13 cellular contexts compared by ENCODE assay signal in the genomic region with DNA sequence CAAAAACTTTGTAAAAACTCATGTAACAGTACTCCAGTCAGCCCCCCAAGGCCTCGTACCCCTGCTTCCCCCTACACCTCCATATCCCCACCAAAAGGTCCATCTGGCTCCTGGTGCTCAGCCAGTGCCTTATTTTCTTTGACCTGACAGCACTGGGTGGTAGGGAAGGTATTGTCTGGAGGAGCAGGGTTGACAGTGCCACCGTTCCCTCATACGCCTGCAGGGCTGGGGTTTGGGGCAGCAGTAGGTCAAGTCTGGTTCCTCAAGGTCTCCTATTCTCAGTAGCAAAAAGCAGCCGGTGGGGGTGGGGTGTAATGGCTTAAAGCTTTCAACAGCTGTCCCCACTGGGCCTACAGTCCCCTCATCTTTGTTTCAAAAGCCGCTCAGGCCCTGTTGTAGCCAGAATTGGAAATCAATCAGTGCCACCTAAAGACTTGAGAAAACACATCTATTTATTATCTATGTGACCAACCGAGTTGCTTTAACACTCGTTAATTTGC. TPM values are rescaled to one million over a fixed set of nuclear protein-coding genes. Genes with fewer than 3 reads are reported as not detected.
A peak's percentile ranks its signal among the peaks of the same experiment; 100 is the strongest.
DNase-seq lines count a peak whose midpoint lies in the region; ATAC-seq and TF ChIP-seq lines count a peak whose summit lies in the region.
"Had no signal": no experiment of that assay in that cellular context is flagged by ENCODE, and none has a peak within 500 bp of the region (broad histone marks: within the 10 kb centered on the region; RNA-seq: fewer than 3 reads in every experiment).

No MANE protein-coding gene starts in this region.

- no peaks in the 10 kb centered on the region for H3K27me3 Mint-ChIP-seq in activated CD8-positive, alpha-beta T cell treated with anti-CD3 and anti-CD28 coated beads, Interleukin-2, amount 10 ng/mL, durations not matched to agents 7 days and 5 days (ENCODE audit: low read depth)
- H3K27me3 Mint-ChIP-seq in activated CD8-positive, alpha-beta T cell treated with anti-CD3 and anti-CD28 coated beads for 36 hours = no peaks in the 10 kb centered on the region
- no peaks in the 10 kb centered on the region for H3K27me3 Mint-ChIP-seq in natural killer cell (ENCODE audit: low read depth in 2 of 2)
- H3K27me3 Mint-ChIP-seq: CD4-positive, alpha-beta memory T cell had no signal

- POLR2A ChIA-PET in activated CD8-positive, alpha-beta T cell treated with anti-CD3 and anti-CD28 coated beads, Interleukin-2, amount 10 ng/mL, durations not matched to agents 7 days and 5 days (lab: Charles Lee) = no interaction called here
- POLR2A ChIA-PET in activated CD8-positive, alpha-beta T cell treated with anti-CD3 and anti-CD28 coated beads for 36 hours (lab: Charles Lee) = no interaction called here

- no peak for ATAC-seq in activated CD8-positive, alpha-beta T cell treated with anti-CD3 and anti-CD28 coated beads, Interleukin-2, amount 10 ng/mL, durations not matched to agents 7 days and 5 days
- ATAC-seq in activated CD8-positive, alpha-beta T cell treated with anti-CD3 and anti-CD28 coated beads for 36 hours = no peak
- ATAC-seq in natural killer cell = no peak

- H3K27ac Mint-ChIP-seq in activated CD8-positive, alpha-beta T cell treated with anti-CD3 and anti-CD28 coated beads, Interleukin-2, amount 10 ng/mL, durations not matched to agents 7 days and 5 days = peak overlapping the region; percentile 5
- H3K27ac Mint-ChIP-seq in activated CD8-positive, alpha-beta T cell treated with anti-CD3 and anti-CD28 coated beads for 36 hours = no peak overlapping the region
- no peak overlapping the region for H3K27ac Mint-ChIP-seq in natural killer cell
- H3K27ac Mint-ChIP-seq: HFFc6 had no signal

- peaks cover 25% of the 10 kb centered on the region for H3K36me3 Mint-ChIP-seq in activated CD8-positive, alpha-beta T cell treated with anti-CD3 and anti-CD28 coated beads, Interleukin-2, amount 10 ng/mL, durations not matched to agents 7 days and 5 days (ENCODE audit: low read depth)
- H3K36me3 Mint-ChIP-seq in activated CD8-positive, alpha-beta T cell treated with anti-CD3 and anti-CD28 coated beads for 36 hours (ENCODE audit: low read depth) = peaks cover 2% of the 10 kb centered on the region
- H3K36me3 Mint-ChIP-seq in natural killer cell = no peaks in the 10 kb centered on the region
- H3K36me3 Mint-ChIP-seq: CD4-positive, alpha-beta memory T cell had no signal

- CTCF ChIA-PET in activated CD8-positive, alpha-beta T cell treated with anti-CD3 and anti-CD28 coated beads, Interleukin-2, amount 10 ng/mL, durations not matched to agents 7 days and 5 days (lab: Charles Lee) = no interaction called here
- CTCF ChIA-PET in activated CD8-positive, alpha-beta T cell treated with anti-CD3 and anti-CD28 coated beads for 36 hours (lab: Charles Lee) = no interaction called here

- no peaks in the 10 kb centered on the region for H3K9me3 Mint-ChIP-seq in activated CD8-positive, alpha-beta T cell treated with anti-CD3 and anti-CD28 coated beads, Interleukin-2, amount 10 ng/mL, durations not matched to agents 7 days and 5 days (ENCODE audit: insufficient read depth)
- no peaks in the 10 kb centered on the region for H3K9me3 Mint-ChIP-seq in activated CD8-positive, alpha-beta T cell treated with anti-CD3 and anti-CD28 coated beads for 36 hours
- no peaks in the 10 kb centered on the region for H3K9me3 Mint-ChIP-seq in natural killer cell
- H3K9me3 Mint-ChIP-seq: CD4-positive, alpha-beta memory T cell; HFFc6 had no signal

- intact Hi-C loops in activated CD8-positive, alpha-beta T cell treated with anti-CD3 and anti-CD28 coated beads for 36 hours (cut with micrococcal nuclease) = no loop called here
- intact Hi-C loops in natural killer cell (cut with micrococcal nuclease) = no loop called here

- H3K4me1 Mint-ChIP-seq in activated CD8-positive, alpha-beta T cell treated with anti-CD3 and anti-CD28 coated beads, Interleukin-2, amount 10 ng/mL, durations not matched to agents 7 days and 5 days (ENCODE audit: low read depth) = no peaks in the 10 kb centered on the region
- H3K4me1 Mint-ChIP-seq in activated CD8-positive, alpha-beta T cell treated with anti-CD3 and anti-CD28 coated beads for 36 hours (ENCODE audit: low read depth) = peaks cover 21% of the 10 kb centered on the region
- no peaks in the 10 kb centered on the region for H3K4me1 Mint-ChIP-seq in natural killer cell

- no peak for DNase-seq in activated CD8-positive, alpha-beta T cell treated with anti-CD3 and anti-CD28 coated beads, Interleukin-2, amount 10 ng/mL, durations not matched to agents 7 days and 5 days
- DNase-seq in activated CD8-positive, alpha-beta T cell treated with anti-CD3 and anti-CD28 coated beads for 36 hours = no peak
- DNase-seq in NCI-H82 treated with DMSO at 0.1 percent for 48 hours (lab: John Stamatoyannopoulos, UW; ENCODE audit: unreplicated experiment) = peak; percentile 57
- DNase-seq in islet precursor cell = peak; percentile 52
- DNase-seq in GM19240 (ENCODE audit: insufficient read length, low spot score) = no peak
- DNase-seq in SW480 (ENCODE audit: low spot score) = no peak
- no peak for DNase-seq in natural killer cell
- DNase-seq: ACHN; CD4-positive, alpha-beta memory T cell; DMS79; HCEC 1CT; HFFc6 had no signal

- H3K4me3 Mint-ChIP-seq in activated CD8-positive, alpha-beta T cell treated with anti-CD3 and anti-CD28 coated beads, Interleukin-2, amount 10 ng/mL, durations not matched to agents 7 days and 5 days = no peak overlapping the region
- no peak overlapping the region for H3K4me3 Mint-ChIP-seq in activated CD8-positive, alpha-beta T cell treated with anti-CD3 and anti-CD28 coated beads for 36 hours
- no peak overlapping the region for H3K4me3 Mint-ChIP-seq in natural killer cell
- H3K4me3 Mint-ChIP-seq: CD4-positive, alpha-beta memory T cell; HFFc6 had no signal

- no peak for TF ChIP-seq CTCF in activated CD8-positive, alpha-beta T cell treated with anti-CD3 and anti-CD28 coated beads for 36 hours (IDR thresholded peaks at IDR 0.05)
- no peak for TF ChIP-seq CTCF in natural killer cell (IDR thresholded peaks at IDR 0.05)

RNA-seq across cellular contexts. Expression of a gene that starts 25.3 kb away (rescaled TPM):
- total RNA-seq in activated CD8-positive, alpha-beta T cell treated with anti-CD3 and anti-CD28 coated beads, Interleukin-2, amount 10 ng/mL, durations not matched to agents 7 days and 5 days = 100 to 1,000 TPM; 121 to 135 TPM
- 100 to 1,000 TPM; 126 to 127 TPM for total RNA-seq in activated CD8-positive, alpha-beta T cell treated with anti-CD3 and anti-CD28 coated beads for 36 hours
- total RNA-seq in natural killer cell = 10 to 100 TPM; 17.9 to 24.7 (median 23.9) TPM

RNA-seq across cellular contexts. Expression of a gene that starts 33.3 kb away (rescaled TPM):
- 10 to 100 TPM; 28.6 to 34.4 TPM for total RNA-seq in activated CD8-positive, alpha-beta T cell treated with anti-CD3 and anti-CD28 coated beads, Interleukin-2, amount 10 ng/mL, durations not matched to agents 7 days and 5 days
- 1 to 10 TPM; 2.5 to 3.2 TPM for total RNA-seq in activated CD8-positive, alpha-beta T cell treated with anti-CD3 and anti-CD28 coated beads for 36 hours
- 1 to 10 TPM in 2 of 3 donors, under 1 TPM in 1; 0.82 to 3.1 (median 2.5) TPM for total RNA-seq in natural killer cell
- total RNA-seq: A172, HFFc6 had no signal

Comparison
In these comparisons a context has a peak if more than half of its experiments do, and no peak if none do; other contexts are left out.
1. RNA of a gene that starts 33.3 kb away (total RNA-seq): 28.6 to 34.4 TPM in activated CD8-positive, alpha-beta T cell treated with anti-CD3 and anti-CD28 coated beads, Interleukin-2, amount 10 ng/mL, durations not matched to agents 7 days and 5 days; 2.5 to 3.2 TPM in activated CD8-positive, alpha-beta T cell treated with anti-CD3 and anti-CD28 coated beads for 36 hours and 0.82 to 3.1 TPM in natural killer cell; every median in the first group is over 4 times any median in the second.
2. DNase-seq: peak in NCI-H82 treated with DMSO at 0.1 percent for 48 hours (single experiment) and islet precursor cell (single experiment); none in activated CD8-positive, alpha-beta T cell treated with anti-CD3 and anti-CD28 coated beads, Interleukin-2, amount 10 ng/mL, durations not matched to agents 7 days and 5 days (single experiment), activated CD8-positive, alpha-beta T cell treated with anti-CD3 and anti-CD28 coated beads for 36 hours (single experiment), GM19240 (single experiment), SW480 (single experiment) and natural killer cell (single experiment).
3. RNA of a gene that starts 25.3 kb away (total RNA-seq): 121 to 135 TPM in activated CD8-positive, alpha-beta T cell treated with anti-CD3 and anti-CD28 coated beads, Interleukin-2, amount 10 ng/mL, durations not matched to agents 7 days and 5 days and 126 to 127 TPM in activated CD8-positive, alpha-beta T cell treated with anti-CD3 and anti-CD28 coated beads for 36 hours; 17.9 to 24.7 TPM in natural killer cell; every median in the first group is over 4 times any median in the second.